ENCODE assay signal across 8 cellular contexts in genomic region chr10:16777473-16778370, GRCh38. TPM values are rescaled to one million over a fixed set of nuclear protein-coding genes. Genes with fewer than 3 reads are reported as not detected.
DNase-seq lines count a peak whose midpoint lies in the region; ATAC-seq and TF ChIP-seq lines count a peak whose summit lies in the region.

No MANE protein-coding gene starts in this region.

- H3K9me2 ChIP-seq in hepatocyte (replicated peaks; ENCODE audit: insufficient read depth) = no peaks in the 10 kb centered on the region

- no peaks in the 10 kb centered on the region for H3K4me1 ChIP-seq in hepatocyte (ENCODE audit: insufficient read depth)
- no peaks in the 10 kb centered on the region for H3K4me1 ChIP-seq in smooth muscle cell (ENCODE audit: low read depth)

- 72% methylated on average over 7 of the region's 7 CpGs for WGBS in hepatocyte (ENCODE audit: low lambda C conversion rate, missing lambda C conversion rate)
- 71% methylated on average over 7 of the region's 7 CpGs for WGBS in smooth muscle cell (ENCODE audit: low lambda C conversion rate)

- H3K9me3 Mint-ChIP-seq in activated naive CD4-positive, alpha-beta T cell treated with anti-CD3 and anti-CD28 coated beads, Interleukin-2, amount 10 ng/mL, durations not matched to agents 7 days and 5 days = no peaks in the 10 kb centered on the region

- H4K20me1 ChIP-seq in hepatocyte (ENCODE audit: insufficient read depth, poor library complexity, severe bottlenecking) (no peaks in the 10 kb centered on the region), smooth muscle cell (ENCODE audit: low read depth) (peaks cover 83% of the 10 kb centered on the region)

- peak; percentile 25 for DNase-seq in activated naive CD4-positive, alpha-beta T cell treated with anti-CD3 and anti-CD28 coated beads, Interleukin-2, amount 10 ng/mL, durations not matched to agents 7 days and 5 days
- DNase-seq in activated naive CD4-positive, alpha-beta T cell (lab: John Stamatoyannopoulos, UW) = no peak
- DNase-seq in NCI-H2196 treated with DMSO at 0.1 percent for 48 hours (lab: John Stamatoyannopoulos, UW; ENCODE audit: unreplicated experiment) = peak; percentile 1
- peak; percentile 52 for DNase-seq in amniotic epithelial cell (ENCODE audit: low read depth)
- DNase-seq in hepatocyte (ENCODE audit: low spot score) = peak; percentile 76
- no peak for DNase-seq in smooth muscle cell (lab: John Stamatoyannopoulos, UW; ENCODE audit: unreplicated experiment)

- peak overlapping the region; percentile 29 for H3K27ac Mint-ChIP-seq in activated naive CD4-positive, alpha-beta T cell treated with anti-CD3 and anti-CD28 coated beads, Interleukin-2, amount 10 ng/mL, durations not matched to agents 7 days and 5 days

- CTCF ChIA-PET in activated naive CD4-positive, alpha-beta T cell treated with anti-CD3 and anti-CD28 coated beads, Interleukin-2, amount 10 ng/mL, durations not matched to agents 7 days and 5 days (lab: Charles Lee) = interaction anchor here (0.6 to 1.1 kb wide), 4 partner anchors 32 to 898 kb away, joined by 3 to 4 read pairs (median 3); no protein-coding TSS in a partner anchor

- peak; percentile 92 for TF ChIP-seq CTCF in hepatocyte (IDR thresholded peaks at IDR 0.05; ENCODE audit: poor library complexity)
- peak; percentile 88 for TF ChIP-seq CTCF in smooth muscle cell (IDR thresholded peaks at IDR 0.05; ENCODE audit: borderline replicate concordance, insufficient read depth, poor library complexity, severe bottlenecking)

- H3K4me3 Mint-ChIP-seq in activated naive CD4-positive, alpha-beta T cell treated with anti-CD3 and anti-CD28 coated beads, Interleukin-2, amount 10 ng/mL, durations not matched to agents 7 days and 5 days = no peak overlapping the region

- H2AFZ ChIP-seq in hepatocyte = no peak overlapping the region
- H2AFZ ChIP-seq in smooth muscle cell (ENCODE audit: low read depth) = no peak overlapping the region

- no peaks in the 10 kb centered on the region for H3K27me3 Mint-ChIP-seq in activated naive CD4-positive, alpha-beta T cell treated with anti-CD3 and anti-CD28 coated beads, Interleukin-2, amount 10 ng/mL, durations not matched to agents 7 days and 5 days

- H3K4me2 ChIP-seq in hepatocyte (no peak overlapping the region), smooth muscle cell (no peak overlapping the region)

- no peak overlapping the region for H3K9ac ChIP-seq in smooth muscle cell (ENCODE audit: low read depth)

- H3K9me3 ChIP-seq in hepatocyte (ENCODE audit: low read depth) (no peaks in the 10 kb centered on the region), smooth muscle cell (replicated peaks; ENCODE audit: low read depth) (no peaks in the 10 kb centered on the region)

- H3K4me3 ChIP-seq in hepatocyte (no peak overlapping the region), smooth muscle cell (no peak overlapping the region)

- ATAC-seq in HG02885 (IDR thresholded peaks at IDR 0.05; ENCODE audit: poor library complexity, unreplicated experiment) (peak; percentile 43), HG02759 (IDR thresholded peaks at IDR 0.05; ENCODE audit: unreplicated experiment) (no peak)

- H3K27me3 ChIP-seq in hepatocyte (no peaks in the 10 kb centered on the region), smooth muscle cell (ENCODE audit: low read depth) (no peaks in the 10 kb centered on the region)

- H3F3A ChIP-seq in smooth muscle cell (ENCODE audit: low read depth) = no peaks in the 10 kb centered on the region

- H3K4me1 Mint-ChIP-seq in activated naive CD4-positive, alpha-beta T cell treated with anti-CD3 and anti-CD28 coated beads, Interleukin-2, amount 10 ng/mL, durations not matched to agents 7 days and 5 days = peaks cover 36% of the 10 kb centered on the region

- H3K79me2 ChIP-seq in hepatocyte (no peaks in the 10 kb centered on the region), smooth muscle cell (ENCODE audit: low read depth) (peaks cover 12% of the 10 kb centered on the region)

- H3K36me3 Mint-ChIP-seq in activated naive CD4-positive, alpha-beta T cell treated with anti-CD3 and anti-CD28 coated beads, Interleukin-2, amount 10 ng/mL, durations not matched to agents 7 days and 5 days = peaks cover 22% of the 10 kb centered on the region

- no peaks in the 10 kb centered on the region for H3K36me3 ChIP-seq in hepatocyte (replicated peaks; ENCODE audit: insufficient read depth, low read depth)
- no peaks in the 10 kb centered on the region for H3K36me3 ChIP-seq in smooth muscle cell (ENCODE audit: low read depth)

- H3K27ac ChIP-seq in hepatocyte (no peak overlapping the region), smooth muscle cell (ENCODE audit: low read depth) (no peak overlapping the region)

RNA-seq across cellular contexts. Expression of gene RSU1, which starts 39.5 kb away (rescaled TPM):
- total RNA-seq in hepatocyte (36.7 and 37.0 TPM in 2 replicates), smooth muscle cell (95.9 and 110 TPM in 2 replicates)
- polyA plus RNA-seq in hepatocyte (52.3 and 55.5 TPM in 2 replicates), smooth muscle cell (113 and 128 TPM in 2 replicates)

Comparison
In these comparisons a context has a peak if more than half of its experiments do, and no peak if none do; other contexts are left out.
1. DNase-seq: peak in activated naive CD4-positive, alpha-beta T cell treated with anti-CD3 and anti-CD28 coated beads, Interleukin-2, amount 10 ng/mL, durations not matched to agents 7 days and 5 days (single experiment), NCI-H2196 treated with DMSO at 0.1 percent for 48 hours (single experiment), amniotic epithelial cell (single experiment) and hepatocyte (single experiment); none in activated naive CD4-positive, alpha-beta T cell (0 of 4) and smooth muscle cell (single experiment).